In the genomic region with DNA sequence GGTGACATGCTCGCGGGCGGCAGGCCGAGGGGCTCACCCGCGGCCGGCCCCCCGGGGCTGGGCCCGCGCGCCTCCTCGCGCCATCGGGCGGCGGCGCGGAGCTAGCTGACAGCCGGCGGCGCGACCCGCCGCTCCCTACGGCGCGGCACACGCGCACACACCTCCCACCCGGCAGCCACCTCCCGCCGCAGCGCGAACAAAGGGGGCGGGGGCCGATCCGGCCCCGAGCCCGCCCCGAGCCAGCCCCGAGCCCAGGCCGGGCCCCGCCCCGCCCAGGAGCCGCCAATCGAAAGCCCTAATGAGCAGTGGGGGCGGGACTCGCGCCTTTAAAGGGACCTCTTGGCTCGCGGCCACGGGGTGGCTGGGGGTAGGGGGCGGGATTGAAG, we compare ENCODE assay signal across 8 cellular contexts. TPM values are rescaled to one million over a fixed set of nuclear protein-coding genes. Genes with fewer than 3 reads are reported as not detected.
DNase-seq lines count a peak whose midpoint lies in the region; ATAC-seq and TF ChIP-seq lines count a peak whose summit lies in the region.

A gene with protein sequence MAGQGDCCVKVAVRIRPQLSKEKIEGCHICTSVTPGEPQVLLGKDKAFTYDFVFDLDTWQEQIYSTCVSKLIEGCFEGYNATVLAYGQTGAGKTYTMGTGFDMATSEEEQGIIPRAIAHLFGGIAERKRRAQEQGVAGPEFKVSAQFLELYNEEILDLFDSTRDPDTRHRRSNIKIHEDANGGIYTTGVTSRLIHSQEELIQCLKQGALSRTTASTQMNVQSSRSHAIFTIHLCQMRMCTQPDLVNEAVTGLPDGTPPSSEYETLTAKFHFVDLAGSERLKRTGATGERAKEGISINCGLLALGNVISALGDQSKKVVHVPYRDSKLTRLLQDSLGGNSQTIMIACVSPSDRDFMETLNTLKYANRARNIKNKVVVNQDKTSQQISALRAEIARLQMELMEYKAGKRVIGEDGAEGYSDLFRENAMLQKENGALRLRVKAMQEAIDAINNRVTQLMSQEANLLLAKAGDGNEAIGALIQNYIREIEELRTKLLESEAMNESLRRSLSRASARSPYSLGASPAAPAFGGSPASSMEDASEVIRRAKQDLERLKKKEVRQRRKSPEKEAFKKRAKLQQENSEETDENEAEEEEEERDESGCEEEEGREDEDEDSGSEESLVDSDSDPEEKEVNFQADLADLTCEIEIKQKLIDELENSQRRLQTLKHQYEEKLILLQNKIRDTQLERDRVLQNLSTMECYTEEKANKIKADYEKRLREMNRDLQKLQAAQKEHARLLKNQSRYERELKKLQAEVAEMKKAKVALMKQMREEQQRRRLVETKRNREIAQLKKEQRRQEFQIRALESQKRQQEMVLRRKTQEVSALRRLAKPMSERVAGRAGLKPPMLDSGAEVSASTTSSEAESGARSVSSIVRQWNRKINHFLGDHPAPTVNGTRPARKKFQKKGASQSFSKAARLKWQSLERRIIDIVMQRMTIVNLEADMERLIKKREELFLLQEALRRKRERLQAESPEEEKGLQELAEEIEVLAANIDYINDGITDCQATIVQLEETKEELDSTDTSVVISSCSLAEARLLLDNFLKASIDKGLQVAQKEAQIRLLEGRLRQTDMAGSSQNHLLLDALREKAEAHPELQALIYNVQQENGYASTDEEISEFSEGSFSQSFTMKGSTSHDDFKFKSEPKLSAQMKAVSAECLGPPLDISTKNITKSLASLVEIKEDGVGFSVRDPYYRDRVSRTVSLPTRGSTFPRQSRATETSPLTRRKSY (N-terminal part only) (minus strand): TSS at position 198 of the 386 bp plus-strand sequence. CDS start 331 bp downstream, outside the sequence.

- H3K27me3 ChIP-seq in liver (ENCODE audit: control insufficient read depth in 4 of 4, insufficient read depth in 4 of 4, low read length in 3 of 4) = no peaks in the 10 kb centered on the region

- no peaks in the 10 kb centered on the region for H3K27me3 Mint-ChIP-seq in chondrocyte (ENCODE audit: low read depth)

- peak within 1 kb of the TSS; percentile 72 for H3K4me3 Mint-ChIP-seq in chondrocyte (ENCODE audit: unreplicated experiment)

- peaks cover 4 to 24% (median 14%) of the 10 kb centered on the region in 4 donors for H3K4me1 ChIP-seq in liver (ENCODE audit: control insufficient read depth in 4 of 4, insufficient read depth in 4 of 4, low read length in 3 of 4)

- TF ChIP-seq CTCF in chondrocyte (IDR thresholded peaks at IDR 0.05) (no peak), liver (IDR thresholded peaks at IDR 0.05; ENCODE audit: low read depth, low read length, missing input control) (no peak)

- ATAC-seq in GM18520 (IDR thresholded peaks at IDR 0.05; ENCODE audit: unreplicated experiment) (peak; percentile 47), HG03064 (IDR thresholded peaks at IDR 0.05; ENCODE audit: low read depth, unreplicated experiment) (peak; percentile 51)

- H3K36me3 Mint-ChIP-seq in chondrocyte (ENCODE audit: low read depth) = no peaks in the 10 kb centered on the region

- H3K9me3 ChIP-seq in liver (ENCODE audit: control insufficient read depth in 4 of 4, low read length in 3 of 4) = no peaks in the 10 kb centered on the region

- H3K27ac ChIP-seq in liver (ENCODE audit: low read depth in 1 of 2, low read length in 2 of 2) = peak within 1 kb of the TSS in 1 of 2 donors; percentile 33

- peak; percentile 53 for DNase-seq in A172 (ENCODE audit: low spot score)
- peak; percentile 85 for DNase-seq in NCI-H2196 (lab: John Stamatoyannopoulos, UW; ENCODE audit: unreplicated experiment)
- DNase-seq in activated CD4-positive, alpha-beta T cell treated with anti-CD3 and anti-CD28 coated beads for 24 hours (ENCODE audit: low read depth in 2 of 2) = peak; percentile 81 to 85
- peak; percentile 63 for DNase-seq in chondrocyte (ENCODE audit: low spot score)
- DNase-seq in stimulated activated CD4-positive, alpha-beta T cell treated with anti-CD3 and anti-CD28 coated beads, Interleukin-4, amount 100 ng/mL, for 48 hours (ENCODE audit: low read depth in 2 of 2) = peak; percentile 86 to 88

- no peak within 1 kb of the TSS for H3K27ac Mint-ChIP-seq in chondrocyte (ENCODE audit: unreplicated experiment)

- no peaks in the 10 kb centered on the region for H3K36me3 ChIP-seq in liver (ENCODE audit: control insufficient read depth in 4 of 4, insufficient read depth in 3 of 4, low read depth in 1 of 4, low read length in 3 of 4)

- TF ChIP-seq RAD21 in liver (IDR thresholded peaks at IDR 0.05) = no peak

- H3K9ac ChIP-seq in liver (ENCODE audit: low read depth in 1 of 2, low read length in 2 of 2) = peak within 1 kb of the TSS; percentile 18 to 36

- peak within 1 kb of the TSS in 2 of 3 donors; percentile 34 to 60 for H3K4me3 ChIP-seq in liver (ENCODE audit: low read depth in 1 of 3, low read length in 3 of 3)

- H3K9me3 Mint-ChIP-seq in chondrocyte (ENCODE audit: low read depth) = no peaks in the 10 kb centered on the region

- 4% methylated on average over 53 of the region's 53 CpGs for WGBS in liver

- H3K4me1 Mint-ChIP-seq in chondrocyte (ENCODE audit: low read depth) = peaks cover 43% of the 10 kb centered on the region

TF ChIP-seq in liver, 16 proteins besides CTCF, POLR2A, EP300 and RAD21:
- TF ChIP-seq EGR1 (IDR thresholded peaks at IDR 0.05; ENCODE audit: low read depth in 2 of 2) (no peak), FOXA2 (IDR thresholded peaks at IDR 0.05) (no peak), GABPA (IDR thresholded peaks at IDR 0.05 in 1 of 2, conservative IDR thresholded peaks at IDR 0.05 in 1 of 2) (no peak), NR2F2 (IDR thresholded peaks at IDR 0.05) (no peak), HNF4G (IDR thresholded peaks at IDR 0.05) (no peak), JUND (IDR thresholded peaks at IDR 0.05) (no peak), YY1 (IDR thresholded peaks at IDR 0.05) (no peak), FOXA1 (IDR thresholded peaks at IDR 0.05) (no peak), HNF4A (conservative IDR thresholded peaks at IDR 0.05) (no peak), RXRA (IDR thresholded peaks at IDR 0.05) (no peak), TAF1 (conservative IDR thresholded peaks at IDR 0.05) (no peak), SP1 (IDR thresholded peaks at IDR 0.05) (no peak)
- TF ChIP-seq, protein P1, sequence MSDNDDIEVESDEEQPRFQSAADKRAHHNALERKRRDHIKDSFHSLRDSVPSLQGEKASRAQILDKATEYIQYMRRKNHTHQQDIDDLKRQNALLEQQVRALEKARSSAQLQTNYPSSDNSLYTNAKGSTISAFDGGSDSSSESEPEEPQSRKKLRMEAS (IDR thresholded peaks at IDR 0.05) = no peak
- TF ChIP-seq, protein P2, sequence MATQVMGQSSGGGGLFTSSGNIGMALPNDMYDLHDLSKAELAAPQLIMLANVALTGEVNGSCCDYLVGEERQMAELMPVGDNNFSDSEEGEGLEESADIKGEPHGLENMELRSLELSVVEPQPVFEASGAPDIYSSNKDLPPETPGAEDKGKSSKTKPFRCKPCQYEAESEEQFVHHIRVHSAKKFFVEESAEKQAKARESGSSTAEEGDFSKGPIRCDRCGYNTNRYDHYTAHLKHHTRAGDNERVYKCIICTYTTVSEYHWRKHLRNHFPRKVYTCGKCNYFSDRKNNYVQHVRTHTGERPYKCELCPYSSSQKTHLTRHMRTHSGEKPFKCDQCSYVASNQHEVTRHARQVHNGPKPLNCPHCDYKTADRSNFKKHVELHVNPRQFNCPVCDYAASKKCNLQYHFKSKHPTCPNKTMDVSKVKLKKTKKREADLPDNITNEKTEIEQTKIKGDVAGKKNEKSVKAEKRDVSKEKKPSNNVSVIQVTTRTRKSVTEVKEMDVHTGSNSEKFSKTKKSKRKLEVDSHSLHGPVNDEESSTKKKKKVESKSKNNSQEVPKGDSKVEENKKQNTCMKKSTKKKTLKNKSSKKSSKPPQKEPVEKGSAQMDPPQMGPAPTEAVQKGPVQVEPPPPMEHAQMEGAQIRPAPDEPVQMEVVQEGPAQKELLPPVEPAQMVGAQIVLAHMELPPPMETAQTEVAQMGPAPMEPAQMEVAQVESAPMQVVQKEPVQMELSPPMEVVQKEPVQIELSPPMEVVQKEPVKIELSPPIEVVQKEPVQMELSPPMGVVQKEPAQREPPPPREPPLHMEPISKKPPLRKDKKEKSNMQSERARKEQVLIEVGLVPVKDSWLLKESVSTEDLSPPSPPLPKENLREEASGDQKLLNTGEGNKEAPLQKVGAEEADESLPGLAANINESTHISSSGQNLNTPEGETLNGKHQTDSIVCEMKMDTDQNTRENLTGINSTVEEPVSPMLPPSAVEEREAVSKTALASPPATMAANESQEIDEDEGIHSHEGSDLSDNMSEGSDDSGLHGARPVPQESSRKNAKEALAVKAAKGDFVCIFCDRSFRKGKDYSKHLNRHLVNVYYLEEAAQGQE (IDR thresholded peaks at IDR 0.05) = no peak
- TF ChIP-seq, protein P3, sequence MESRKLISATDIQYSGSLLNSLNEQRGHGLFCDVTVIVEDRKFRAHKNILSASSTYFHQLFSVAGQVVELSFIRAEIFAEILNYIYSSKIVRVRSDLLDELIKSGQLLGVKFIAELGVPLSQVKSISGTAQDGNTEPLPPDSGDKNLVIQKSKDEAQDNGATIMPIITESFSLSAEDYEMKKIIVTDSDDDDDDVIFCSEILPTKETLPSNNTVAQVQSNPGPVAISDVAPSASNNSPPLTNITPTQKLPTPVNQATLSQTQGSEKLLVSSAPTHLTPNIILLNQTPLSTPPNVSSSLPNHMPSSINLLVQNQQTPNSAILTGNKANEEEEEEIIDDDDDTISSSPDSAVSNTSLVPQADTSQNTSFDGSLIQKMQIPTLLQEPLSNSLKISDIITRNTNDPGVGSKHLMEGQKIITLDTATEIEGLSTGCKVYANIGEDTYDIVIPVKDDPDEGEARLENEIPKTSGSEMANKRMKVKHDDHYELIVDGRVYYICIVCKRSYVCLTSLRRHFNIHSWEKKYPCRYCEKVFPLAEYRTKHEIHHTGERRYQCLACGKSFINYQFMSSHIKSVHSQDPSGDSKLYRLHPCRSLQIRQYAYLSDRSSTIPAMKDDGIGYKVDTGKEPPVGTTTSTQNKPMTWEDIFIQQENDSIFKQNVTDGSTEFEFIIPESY (IDR thresholded peaks at IDR 0.05) = no peak
- TF ChIP-seq, protein P4, sequence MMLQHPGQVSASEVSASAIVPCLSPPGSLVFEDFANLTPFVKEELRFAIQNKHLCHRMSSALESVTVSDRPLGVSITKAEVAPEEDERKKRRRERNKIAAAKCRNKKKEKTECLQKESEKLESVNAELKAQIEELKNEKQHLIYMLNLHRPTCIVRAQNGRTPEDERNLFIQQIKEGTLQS (IDR thresholded peaks at IDR 0.05) = no peak

RNA-seq across cellular contexts. Expression of the gene that starts here (rescaled TPM):
- total RNA-seq in A172 (2014; rRNA removed; shearing (Covaris generic)) = 1.2 and 2.0 TPM in 2 replicates
- total RNA-seq in chondrocyte (1.1 to 2.6 TPM (median 2.6 TPM) in 3 replicates), liver (1 to 10 TPM; 1.6 to 1.9 TPM)
- polyA plus RNA-seq in liver = under 1 TPM; 0.42 to 0.45 TPM
